In the genomic region with DNA sequence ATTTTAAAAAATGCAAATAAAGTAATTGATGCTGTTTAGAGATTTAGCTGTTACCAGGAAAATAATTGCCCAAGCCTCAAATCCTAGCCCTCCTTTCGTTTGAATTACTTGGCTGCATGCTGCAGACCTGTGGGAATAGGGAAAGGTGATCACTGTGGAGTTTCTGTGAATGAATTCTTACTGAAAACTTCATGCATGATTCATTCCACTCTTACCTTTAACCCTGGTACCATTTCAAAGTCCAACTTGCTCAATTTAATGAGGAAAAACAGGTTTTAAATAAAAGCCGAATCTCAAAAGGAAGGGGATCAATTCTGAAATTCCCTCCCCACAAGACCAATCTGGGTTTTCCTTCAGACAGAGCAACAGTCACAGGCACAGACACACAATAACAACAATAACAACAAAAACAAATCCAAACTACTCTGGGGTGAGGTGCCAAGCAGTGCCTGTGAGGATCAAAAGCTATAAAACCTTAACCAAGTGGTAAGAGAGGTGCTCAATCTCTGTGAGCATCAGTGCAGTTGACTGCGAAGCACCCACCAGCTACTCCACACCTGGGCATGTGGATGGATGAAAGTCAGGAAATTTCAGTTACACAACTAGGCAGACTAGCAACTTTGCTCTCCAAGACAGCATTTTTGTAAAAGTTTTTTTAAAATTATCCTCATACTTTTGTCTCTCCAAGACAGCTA, we compare ENCODE assay signal across 28 cellular contexts.
"Had no signal": no experiment of that assay in that cellular context is flagged by ENCODE, and none has a peak within 500 bp of the region (broad histone marks: within the 10 kb centered on the region; RNA-seq: fewer than 3 reads in every experiment).

No MANE protein-coding gene starts in this region.

- H3K4me3 ChIP-seq: ascending aorta, breast epithelium, cardiac muscle cell, colonic mucosa, esophagus squamous epithelium had no signal

- H3K9me3 ChIP-seq: ascending aorta, breast epithelium, colonic mucosa, esophagus squamous epithelium had no signal

- DNase-seq: activated CD4-positive, alpha-beta memory T cell treated with anti-CD3 and anti-CD28 coated beads, Interleukin-2, amount 10 ng/mL, durations not matched to agents 7 days and 5 days; activated CD4-positive, alpha-beta T cell treated with anti-CD3 and anti-CD28 coated beads for 36 hours; activated CD4-positive, alpha-beta T cell treated with anti-CD3 and anti-CD28 coated beads, Interleukin-2, amount 10 ng/mL, durations not matched to agents 7 days and 5 days; activated CD4-positive, alpha-beta T cell treated with anti-CD3 and anti-CD28 coated beads, Interleukin-2, amount 50 U/mL, for 4 hours; activated CD4-positive, CD25-positive, alpha-beta regulatory T cell; activated CD4-positive, CD25-positive, alpha-beta regulatory T cell treated with anti-CD3 and anti-CD28 coated beads, Interleukin-2, amount 50 U/mL, for 72 hours; activated CD8-positive, alpha-beta memory T cell treated with anti-CD3 and anti-CD28 coated beads, Interleukin-2, amount 50 U/mL, for 48 hours; activated gamma-delta T cell; activated naive CD4-positive, alpha-beta T cell; activated naive CD4-positive, alpha-beta T cell treated with anti-CD3 and anti-CD28 coated beads, Interleukin-2, amount 10 ng/mL, durations not matched to agents 7 days and 5 days; activated naive CD8-positive, alpha-beta T cell treated with anti-CD3 and anti-CD28 coated beads, Interleukin-2, amount 10 ng/mL, durations not matched to agents 7 days and 5 days; activated T-cell treated with anti-CD3 and anti-CD28 coated beads for 4 hours; activated T-cell treated with anti-CD3 and anti-CD28 coated beads, Interleukin-2, amount 50 U/mL, for 24 hours; activated T-cell treated with anti-CD3 and anti-CD28 coated beads, Interleukin-2, amount 50 U/mL, for 72 hours; central memory CD4-positive, alpha-beta T cell; cerebellar nuclear complex; colonic mucosa; effector CD8-positive, alpha-beta T cell; esophagus squamous epithelium; T-helper 2 cell had no signal

- H3K36me3 ChIP-seq: ascending aorta, breast epithelium, cardiac muscle cell, colonic mucosa, esophagus squamous epithelium had no signal

- H3K27me3 ChIP-seq: ascending aorta, breast epithelium, cardiac muscle cell, colonic mucosa, esophagus squamous epithelium had no signal

- H3K4me1 ChIP-seq: ascending aorta, breast epithelium, colonic mucosa, esophagus squamous epithelium had no signal

- H3K27ac ChIP-seq: ascending aorta, breast epithelium, cardiac muscle cell, colonic mucosa, epithelial cell of prostate, esophagus squamous epithelium had no signal

- ATAC-seq: activated CD4-positive, alpha-beta T cell treated with anti-CD3 and anti-CD28 coated beads for 36 hours; activated naive CD4-positive, alpha-beta T cell treated with anti-CD3 and anti-CD28 coated beads, Interleukin-2, amount 50 U/mL, for 72 hours; activated T-cell treated with anti-CD3 and anti-CD28 coated beads, Interleukin-2, amount 50 U/mL, for 72 hours had no signal

- FAIRE-seq: endometrium, endothelial cell of umbilical vein, frontal cortex had no signal
